Comparison of ENCODE assay signal across 8 cellular contexts in the genomic region with DNA sequence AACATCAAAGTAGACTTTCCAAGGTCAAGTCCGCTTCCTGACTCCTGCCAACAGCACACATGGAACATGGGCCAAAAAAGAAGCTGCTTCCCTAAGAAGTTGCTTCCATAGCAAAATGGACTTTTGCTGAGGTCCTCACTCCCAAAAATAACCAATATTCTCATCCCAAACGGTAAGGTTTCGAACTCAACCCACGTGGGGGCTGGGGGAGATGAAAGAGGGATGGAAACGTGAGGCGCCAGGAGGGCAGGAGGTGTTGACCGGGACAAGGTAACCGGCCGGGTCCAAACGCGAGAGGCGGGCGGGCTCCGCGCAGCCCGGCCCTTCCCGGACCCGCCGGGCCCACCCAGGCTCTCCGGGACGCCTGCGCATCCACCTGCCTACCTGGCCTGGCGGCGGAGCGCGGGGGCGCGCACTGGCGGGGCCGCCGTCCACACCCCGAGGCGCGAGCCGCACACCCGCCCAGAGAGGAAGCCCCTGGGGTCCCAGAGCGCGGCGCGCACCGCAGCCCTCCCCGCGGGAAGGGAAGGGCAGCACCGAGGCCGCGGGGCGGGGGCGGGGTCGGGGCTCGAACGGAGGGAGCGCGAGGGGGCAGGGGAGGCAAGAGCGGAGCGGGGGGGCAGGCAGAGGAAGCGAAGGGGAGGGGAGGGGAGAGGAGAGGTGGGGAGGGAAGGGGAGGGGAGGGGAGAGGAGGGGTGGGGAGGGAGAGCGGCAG. TPM values are rescaled to one million over a fixed set of nuclear protein-coding genes. Genes with fewer than 3 reads are reported as not detected.
DNase-seq lines count a peak whose midpoint lies in the region; ATAC-seq, FAIRE-seq and TF ChIP-seq lines count a peak whose summit lies in the region.

No MANE protein-coding gene starts in this region.

- peaks cover 46% of the 10 kb centered on the region for H3K79me2 ChIP-seq in OCI-LY3 (ENCODE audit: low read length)

- no peak for FAIRE-seq in A549 (lab: Jason Lieb, UNC)
- FAIRE-seq in pancreas (lab: Jason Lieb, UNC), result no peak

- peaks cover 5% of the 10 kb centered on the region for H3K36me3 ChIP-seq in OCI-LY3 (replicated peaks; ENCODE audit: low read depth, low read length)
- H3K36me3 ChIP-seq in gastroesophageal sphincter, result no peaks in the 10 kb centered on the region
- H3K36me3 ChIP-seq in pancreas, result no peaks in the 10 kb centered on the region
- H3K36me3 ChIP-seq in tibial nerve, result no peaks in the 10 kb centered on the region

- peak overlapping the region; percentile 76 for H3K9ac ChIP-seq in OCI-LY3 (ENCODE audit: low read length)

- TF ChIP-seq RAD21 in A549 (conservative IDR thresholded peaks at IDR 0.05 in 1 of 2, IDR thresholded peaks at IDR 0.05 in 1 of 2), result no peak

- intact Hi-C loops in activated T-helper 2 cell treated with anti-CD3 and anti-CD28 coated beads, Interferon-gamma antibody, Interleukin-2, Interleukin-4, amounts not matched to agents 10 μg/mL and 5 μg/mL and 100 μg/mL, durations not matched to agents 14 hours and 24 hours and 36 hours (cut with micrococcal nuclease), result loop anchor here (2.0 to 10.0 kb wide), 5 partner anchors 31 to 1687 kb away; partner anchors contain the start of genes RBM33 and RNF32
- intact Hi-C loops in pancreas (cut with DNase I), result no loop called here

- ATAC-seq in A549, result peak; percentile 49 to 68
- peak; percentile 19 for ATAC-seq in GM18861 (IDR thresholded peaks at IDR 0.05; ENCODE audit: unreplicated experiment)
- ATAC-seq in HG03103 (IDR thresholded peaks at IDR 0.05; ENCODE audit: low read depth, unreplicated experiment), result peak; percentile 16
- peak; percentile 10 for ATAC-seq in gastroesophageal sphincter
- peak; percentile 29 to 54 (median 38) for ATAC-seq in pancreas

- H3K4me3 Mint-ChIP-seq in activated T-helper 2 cell treated with anti-CD3 and anti-CD28 coated beads, Interferon-gamma antibody, Interleukin-2, Interleukin-4, amounts not matched to agents 10 μg/mL and 5 μg/mL and 100 μg/mL, durations not matched to agents 14 hours and 24 hours and 36 hours (ENCODE audit: low read depth), result peak overlapping the region; percentile 94

- H3K9me3 Mint-ChIP-seq in activated T-helper 2 cell treated with anti-CD3 and anti-CD28 coated beads, Interferon-gamma antibody, Interleukin-2, Interleukin-4, amounts not matched to agents 10 μg/mL and 5 μg/mL and 100 μg/mL, durations not matched to agents 14 hours and 24 hours and 36 hours, result no peaks in the 10 kb centered on the region

- POLR2A ChIA-PET in A549 (lab: Yijun Ruan, JAX), result interaction anchor here (0.7 to 2.0 kb wide), 4 partner anchors 9 to 58 kb away, joined by 3 to 12 read pairs (median 4); partner anchors contain the start of gene NOM1

- peak overlapping the region; percentile 93 for H3K27ac Mint-ChIP-seq in activated T-helper 2 cell treated with anti-CD3 and anti-CD28 coated beads, Interferon-gamma antibody, Interleukin-2, Interleukin-4, amounts not matched to agents 10 μg/mL and 5 μg/mL and 100 μg/mL, durations not matched to agents 14 hours and 24 hours and 36 hours

- H4K20me1 ChIP-seq in OCI-LY3 (ENCODE audit: insufficient read depth, low read length), result peaks cover 15% of the 10 kb centered on the region; the same call in 1 of the 2 replicates

- CTCF ChIA-PET in A549 (lab: Yijun Ruan, JAX), result no interaction called here

- no peak for TF ChIP-seq CTCF in A549 (IDR thresholded peaks at IDR 0.05)
- no peak for TF ChIP-seq CTCF in OCI-LY3 (IDR thresholded peaks at IDR 0.05; ENCODE audit: low read depth, low read length)
- TF ChIP-seq CTCF in gastroesophageal sphincter (IDR thresholded peaks at IDR 0.05), result peak in 1 of 4 experiments; percentile 23
- no peak for TF ChIP-seq CTCF in pancreas (IDR thresholded peaks at IDR 0.05)
- TF ChIP-seq CTCF in tibial nerve (IDR thresholded peaks at IDR 0.05), result no peak

- TF ChIP-seq EP300 in A549 (IDR thresholded peaks at IDR 0.05), result no peak
- no peak for TF ChIP-seq EP300 in gastroesophageal sphincter (IDR thresholded peaks at IDR 0.05)
- no peak for TF ChIP-seq EP300 in tibial nerve (IDR thresholded peaks at IDR 0.05)

- peak overlapping the region; percentile 91 for H3K4me2 ChIP-seq in A549
- peak overlapping the region; percentile 74 for H3K4me2 ChIP-seq in OCI-LY3 (ENCODE audit: low read length)

- peaks cover 18% of the 10 kb centered on the region for H3K36me3 Mint-ChIP-seq in activated T-helper 2 cell treated with anti-CD3 and anti-CD28 coated beads, Interferon-gamma antibody, Interleukin-2, Interleukin-4, amounts not matched to agents 10 μg/mL and 5 μg/mL and 100 μg/mL, durations not matched to agents 14 hours and 24 hours and 36 hours (ENCODE audit: low read depth)

- H3K9me3 ChIP-seq in A549, result no peaks in the 10 kb centered on the region
- no peaks in the 10 kb centered on the region for H3K9me3 ChIP-seq in OCI-LY3 (ENCODE audit: insufficient read depth, low read length)
- H3K9me3 ChIP-seq in gastroesophageal sphincter, result no peaks in the 10 kb centered on the region
- no peaks in the 10 kb centered on the region for H3K9me3 ChIP-seq in pancreas
- H3K9me3 ChIP-seq in tibial nerve, result no peaks in the 10 kb centered on the region

- H2AFZ ChIP-seq in OCI-LY3 (ENCODE audit: low read depth, low read length), result no peak overlapping the region

- H3K4me1 ChIP-seq in A549 (peaks cover 11% of the 10 kb centered on the region), OCI-LY3 (ENCODE audit: low read length) (peaks cover 34% of the 10 kb centered on the region), gastroesophageal sphincter (peaks cover 0 to 36% (median 0%) of the 10 kb centered on the region in 3 donors), pancreas (peaks cover 0 to 16% (median 7%) of the 10 kb centered on the region in 3 donors), tibial nerve (peaks cover 0 to 26% (median 7%) of the 10 kb centered on the region in 4 donors)

- H3K27me3 ChIP-seq in OCI-LY3 (ENCODE audit: low read depth, low read length) (no peaks in the 10 kb centered on the region), gastroesophageal sphincter (no peaks in the 10 kb centered on the region), pancreas (no peaks in the 10 kb centered on the region), tibial nerve (no peaks in the 10 kb centered on the region)

- H3K27ac ChIP-seq in A549 (peak overlapping the region; percentile 87 to 98), OCI-LY3 (ENCODE audit: low read length) (peak overlapping the region; percentile 71), gastroesophageal sphincter (peak overlapping the region; percentile 72 to 98 (median 95)), pancreas (peak overlapping the region; percentile 82 to 92 (median 90)), tibial nerve (peak overlapping the region; percentile 85 to 97 (median 94))

- DNase-seq in A549 (ENCODE audit: low read depth in 1 of 2, low spot score in 1 of 2) (peak in 1 of 2 experiments; percentile 63), pancreas (peak; percentile 50 to 83 (median 70)), tibial nerve (ENCODE audit: low spot score in 2 of 2) (no peak)
- peak; percentile 63 for DNase-seq in activated T-helper 2 cell treated with anti-CD3 and anti-CD28 coated beads, Interferon-gamma antibody, Interleukin-2, Interleukin-4, amounts not matched to agents 10 μg/mL and 5 μg/mL and 100 μg/mL, durations not matched to agents 14 hours and 24 hours and 36 hours (ENCODE audit: low spot score)

- no peaks in the 10 kb centered on the region for H3K27me3 Mint-ChIP-seq in activated T-helper 2 cell treated with anti-CD3 and anti-CD28 coated beads, Interferon-gamma antibody, Interleukin-2, Interleukin-4, amounts not matched to agents 10 μg/mL and 5 μg/mL and 100 μg/mL, durations not matched to agents 14 hours and 24 hours and 36 hours (ENCODE audit: low read depth)

- H3K4me3 ChIP-seq in A549, result peak overlapping the region; percentile 97
- H3K4me3 ChIP-seq in OCI-LY3 (ENCODE audit: low read length), result peak overlapping the region; percentile 88
- H3K4me3 ChIP-seq in gastroesophageal sphincter, result peak overlapping the region; percentile 69 to 92
- H3K4me3 ChIP-seq in pancreas, result peak overlapping the region; percentile 58 to 87 (median 78)
- peak overlapping the region; percentile 47 to 91 (median 80) for H3K4me3 ChIP-seq in tibial nerve

- H3K4me1 Mint-ChIP-seq in activated T-helper 2 cell treated with anti-CD3 and anti-CD28 coated beads, Interferon-gamma antibody, Interleukin-2, Interleukin-4, amounts not matched to agents 10 μg/mL and 5 μg/mL and 100 μg/mL, durations not matched to agents 14 hours and 24 hours and 36 hours (ENCODE audit: low read depth), result peaks cover 42% of the 10 kb centered on the region

- TF ChIP-seq POLR2A in A549 (IDR thresholded peaks at IDR 0.05; ENCODE audit: low read length) (no peak), gastroesophageal sphincter (IDR thresholded peaks at IDR 0.05) (peak in 1 of 2 donors; percentile 15), tibial nerve (IDR thresholded peaks at IDR 0.05) (no peak)

- WGBS in A549 (ENCODE audit: missing lambda C conversion rate), result 3% methylated on average over 11 of the region's 57 CpGs
- 3 to 7% methylated on average over 4 to 19 of the region's 57 CpGs for WGBS in gastroesophageal sphincter (ENCODE audit: low coverage in 1 of 2), 2 donors
- WGBS in pancreas, 2 donors, result 0 to 1% methylated on average over 38 to 53 of the region's 57 CpGs
- WGBS in tibial nerve, 2 donors, result 3 to 5% methylated on average over 12 to 34 of the region's 57 CpGs

RNA-seq across cellular contexts. Expression of gene LMBR1, which starts 0.7 kb away (rescaled TPM):
- 33.2 and 39.3 TPM in 2 replicates for polyA plus RNA-seq in A549 (2011; rRNA removed)
- polyA plus RNA-seq in A549 (2012; cell fraction: cytosol; rRNA removed), result 22.4 TPM in 2 replicates
- 17.6 and 24.0 TPM in 2 replicates for polyA plus RNA-seq in A549 (2012; cell fraction: nucleus; rRNA removed)
- polyA plus RNA-seq in A549 (2017; fragmentation: RNase III; extraction: RNeasy Plus Mini Kit Qiagen cat#74134 plus additional on column Dnase treatment), result 40.3 to 42.9 TPM (median 42.3 TPM) in 3 replicates
- polyA minus RNA-seq in A549 (2011; rRNA and poly(A)+ RNA removed), result 50.3 and 61.3 TPM in 2 replicates
- 60.5 and 61.7 TPM in 2 replicates for total RNA-seq in activated T-helper 2 cell treated with anti-CD3 and anti-CD28 coated beads, Interferon-gamma antibody, Interleukin-2, Interleukin-4, amounts not matched to agents 10 μg/mL and 5 μg/mL and 100 μg/mL, durations not matched to agents 14 hours and 24 hours and 36 hours
- 10 to 100 TPM; 39.9 to 63.0 (median 59.0) TPM for total RNA-seq in gastroesophageal sphincter
- total RNA-seq in pancreas, result 10 to 100 TPM; 22.3 to 40.4 (median 27.7) TPM
- polyA plus RNA-seq in pancreas, result 1 to 10 TPM; 6.7 to 8.7 TPM
- 100 to 1,000 TPM in 1 of 4 donors, 10 to 100 TPM in 3; 48.1 to 139 (median 77.3) TPM for total RNA-seq in tibial nerve

RNA-seq across cellular contexts. Expression of gene NOM1, which starts 57.3 kb away (rescaled TPM):
- 15.5 and 19.1 TPM in 2 replicates for polyA plus RNA-seq in A549 (2011; rRNA removed)
- 9.9 and 10.7 TPM in 2 replicates for polyA plus RNA-seq in A549 (2012; cell fraction: cytosol; rRNA removed)
- polyA plus RNA-seq in A549 (2012; cell fraction: nucleus; rRNA removed), result 28.0 and 34.9 TPM in 2 replicates
- 17.7 to 19.0 TPM (median 18.8 TPM) in 3 replicates for polyA plus RNA-seq in A549 (2017; fragmentation: RNase III; extraction: RNeasy Plus Mini Kit Qiagen cat#74134 plus additional on column Dnase treatment)
- polyA minus RNA-seq in A549 (2011; rRNA and poly(A)+ RNA removed), result 22.2 and 24.6 TPM in 2 replicates
- total RNA-seq in activated T-helper 2 cell treated with anti-CD3 and anti-CD28 coated beads, Interferon-gamma antibody, Interleukin-2, Interleukin-4, amounts not matched to agents 10 μg/mL and 5 μg/mL and 100 μg/mL, durations not matched to agents 14 hours and 24 hours and 36 hours, result 46.7 and 47.2 TPM in 2 replicates
- 10 to 100 TPM; 15.1 to 20.7 (median 17.1) TPM for total RNA-seq in gastroesophageal sphincter
- 10 to 100 TPM in 1 of 6 donors, 1 to 10 TPM in 5; 7.2 to 12.9 (median 8.7) TPM for total RNA-seq in pancreas
- 10 to 100 TPM in 1 of 2 donors, 1 to 10 TPM in 1; 8.5 to 11.1 TPM for polyA plus RNA-seq in pancreas
- total RNA-seq in tibial nerve, result 10 to 100 TPM; 23.3 to 41.5 (median 25.3) TPM

Comparison
In these comparisons a context has a peak if more than half of its experiments do, and no peak if none do; other contexts are left out.
1. DNase-seq: peak in activated T-helper 2 cell treated with anti-CD3 and anti-CD28 coated beads, Interferon-gamma antibody, Interleukin-2, Interleukin-4, amounts not matched to agents 10 μg/mL and 5 μg/mL and 100 μg/mL, durations not matched to agents 14 hours and 24 hours and 36 hours (single experiment) and pancreas (6 of 6); none in tibial nerve (0 of 2).
2. Peak in every context shown above with its lines, with median percentiles within 50 percentile points of each other: ATAC-seq, H3K27ac ChIP-seq and H3K4me3 ChIP-seq.